In genomic region chr5:14534773-14535172, GRCh38 we compare ENCODE assay signal across 2 cellular contexts.
TF ChIP-seq lines count a peak whose summit lies in the region.

No MANE protein-coding gene starts in this region.

TF ChIP-seq in IMR-90, 13 proteins besides CTCF, POLR2A, EP300 and RAD21:
- TF ChIP-seq SMC3 (IDR thresholded peaks at IDR 0.05; ENCODE audit: low read depth, low read length) (no peak), CHD1 (IDR thresholded peaks at IDR 0.05; ENCODE audit: low read depth, low read length) (no peak), MXI1 (IDR thresholded peaks at IDR 0.05; ENCODE audit: borderline replicate concordance, low read depth, low read length) (no peak), FOS (IDR thresholded peaks at IDR 0.05; ENCODE audit: low read depth, low read length) (no peak), MAZ (IDR thresholded peaks at IDR 0.05; ENCODE audit: borderline replicate concordance, low read depth, low read length) (no peak), BHLHE40 (IDR thresholded peaks at IDR 0.05; ENCODE audit: low read depth, low read length) (no peak), NFE2L2 (IDR thresholded peaks at IDR 0.05; ENCODE audit: low read depth, low read length) (no peak), RCOR1 (IDR thresholded peaks at IDR 0.05; ENCODE audit: insufficient replicate concordance, low read length) (no peak), MAFK (IDR thresholded peaks at IDR 0.05; ENCODE audit: low read depth, low read length) (no peak), RFX5 (IDR thresholded peaks at IDR 0.05; ENCODE audit: low read depth, low read length) (no peak), CEBPB (IDR thresholded peaks at IDR 0.05; ENCODE audit: low read depth, low read length) (no peak)
- TF ChIP-seq, protein P1, sequence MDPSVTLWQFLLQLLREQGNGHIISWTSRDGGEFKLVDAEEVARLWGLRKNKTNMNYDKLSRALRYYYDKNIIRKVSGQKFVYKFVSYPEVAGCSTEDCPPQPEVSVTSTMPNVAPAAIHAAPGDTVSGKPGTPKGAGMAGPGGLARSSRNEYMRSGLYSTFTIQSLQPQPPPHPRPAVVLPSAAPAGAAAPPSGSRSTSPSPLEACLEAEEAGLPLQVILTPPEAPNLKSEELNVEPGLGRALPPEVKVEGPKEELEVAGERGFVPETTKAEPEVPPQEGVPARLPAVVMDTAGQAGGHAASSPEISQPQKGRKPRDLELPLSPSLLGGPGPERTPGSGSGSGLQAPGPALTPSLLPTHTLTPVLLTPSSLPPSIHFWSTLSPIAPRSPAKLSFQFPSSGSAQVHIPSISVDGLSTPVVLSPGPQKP (IDR thresholded peaks at IDR 0.05; ENCODE audit: borderline replicate concordance, low read depth, low read length): no peak
- TF ChIP-seq, protein P2, sequence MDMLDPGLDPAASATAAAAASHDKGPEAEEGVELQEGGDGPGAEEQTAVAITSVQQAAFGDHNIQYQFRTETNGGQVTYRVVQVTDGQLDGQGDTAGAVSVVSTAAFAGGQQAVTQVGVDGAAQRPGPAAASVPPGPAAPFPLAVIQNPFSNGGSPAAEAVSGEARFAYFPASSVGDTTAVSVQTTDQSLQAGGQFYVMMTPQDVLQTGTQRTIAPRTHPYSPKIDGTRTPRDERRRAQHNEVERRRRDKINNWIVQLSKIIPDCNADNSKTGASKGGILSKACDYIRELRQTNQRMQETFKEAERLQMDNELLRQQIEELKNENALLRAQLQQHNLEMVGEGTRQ (IDR thresholded peaks at IDR 0.05; ENCODE audit: low read depth, low read length): no peak

TF ChIP-seq in SK-N-SH, 30 proteins besides CTCF, POLR2A, EP300 and RAD21:
- TF ChIP-seq FOSL2 (IDR thresholded peaks at IDR 0.05; ENCODE audit: borderline replicate concordance, low read depth) (no peak), POLR2AphosphoS5 (IDR thresholded peaks at IDR 0.05; ENCODE audit: low read depth, low read length) (no peak), USF1 (IDR thresholded peaks at IDR 0.05; ENCODE audit: borderline replicate concordance, low read depth) (no peak), FOXM1 (IDR thresholded peaks at IDR 0.05; ENCODE audit: low read depth) (no peak), TCF12 (IDR thresholded peaks at IDR 0.05) (no peak), JUND (IDR thresholded peaks at IDR 0.05) (no peak), NRF1 (IDR thresholded peaks at IDR 0.05; ENCODE audit: low read depth, low read length) (no peak), SIN3A (IDR thresholded peaks at IDR 0.05; ENCODE audit: borderline replicate concordance, low read depth, low read length) (no peak), ZBTB33 (IDR thresholded peaks at IDR 0.05; ENCODE audit: borderline replicate concordance, low read depth) (no peak), ELF1 (IDR thresholded peaks at IDR 0.05) (no peak), YY1 (IDR thresholded peaks at IDR 0.05; ENCODE audit: low read depth) (no peak), RFX5 (IDR thresholded peaks at IDR 0.05; ENCODE audit: low read length) (no peak), EZH2phosphoT487 (IDR thresholded peaks at IDR 0.05; ENCODE audit: borderline replicate concordance, low read depth) (no peak), PBX3 (IDR thresholded peaks at IDR 0.05) (no peak)
